In genomic region chr6:74273541-74273940, GRCh38 we compare ENCODE assay signal across 35 cellular contexts.
"Had no signal": no experiment of that assay in that cellular context is flagged by ENCODE, and none has a peak within 500 bp of the region (broad histone marks: within the 10 kb centered on the region; RNA-seq: fewer than 3 reads in every experiment).

No MANE protein-coding gene starts in this region.

- DNase-seq: MG63, MM.1S, MV-4-11, NCI-H1048, NCI-H1092, NCI-H1092 treated with DMSO at 0.1 percent for 48 hours, NCI-H1105, NCI-H1105 treated with DMSO at 0.1 percent for 48 hours, NCI-H1417, NCI-H1417 treated with DMSO at 0.1 percent for 48 hours, NCI-H1436, NCI-H1436 treated with DMSO at 0.1 percent for 48 hours, NCI-H146, NCI-H1694, NCI-H1694 treated with DMSO at 0.1 percent for 48 hours, NCI-H187, NCI-H187 treated with DMSO at 0.1 percent for 48 hours, NCI-H1930, NCI-H2029, NCI-H2029 treated with DMSO at 0.1 percent for 48 hours, NCI-H2081, NCI-H2081 treated with DMSO at 0.1 percent for 48 hours, NCI-H2107, NCI-H2171, NCI-H2171 treated with DMSO at 0.1 percent for 48 hours, NCI-H2227 treated with DMSO at 0.1 percent for 48 hours, NCI-H226, NCI-H345, NCI-H446, NCI-H446 treated with DMSO at 0.1 percent for 48 hours, NCI-H510A, NCI-H510A treated with DMSO at 0.1 percent for 48 hours, NCI-H524, NCI-H524 treated with DMSO at 0.1 percent for 48 hours, NCI-H526 had no signal

- H3K27me3 ChIP-seq: MG63 had no signal

- H3K36me3 ChIP-seq: MG63 had no signal

- H3K4me3 ChIP-seq: MG63 had no signal

- H3K9me3 ChIP-seq: MG63 had no signal
